ENCODE assay signal across 8 cellular contexts in the genomic region with DNA sequence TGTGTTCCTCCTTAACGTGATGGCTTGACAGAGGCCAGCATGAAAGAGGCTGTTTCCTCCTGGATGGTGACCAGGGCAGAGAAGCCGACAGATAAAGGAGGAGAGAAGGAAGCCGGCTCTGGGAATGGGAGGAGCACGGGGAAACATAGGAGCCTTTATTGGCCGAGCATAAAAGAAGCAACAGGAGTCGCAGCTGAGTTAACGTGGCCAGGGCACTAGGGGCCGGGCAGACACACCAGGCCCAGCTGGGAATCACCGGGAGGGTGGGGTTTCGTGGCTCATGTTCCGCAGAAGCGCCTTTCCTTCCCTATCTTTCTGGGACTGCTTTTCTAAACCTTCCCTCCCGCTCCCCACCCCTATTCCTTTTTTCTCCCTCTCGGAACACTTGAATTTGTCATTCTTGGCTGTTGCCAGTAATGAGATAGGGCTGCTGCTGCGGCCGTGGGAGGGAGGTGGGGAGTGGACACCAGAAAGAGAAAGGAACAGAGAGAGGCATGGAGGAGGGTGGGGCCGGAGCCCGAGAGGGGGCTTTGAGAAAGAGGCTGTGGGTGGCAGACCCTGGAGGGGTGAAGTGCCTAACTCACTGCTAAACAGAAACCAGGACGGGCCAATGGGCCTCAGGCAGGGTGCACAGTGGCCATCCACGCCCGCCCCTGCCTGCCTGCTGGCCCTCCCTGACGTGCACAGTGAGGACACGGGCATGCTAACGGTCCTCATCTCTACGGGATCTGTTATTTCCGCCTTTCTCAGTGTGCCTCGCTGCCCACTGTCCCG.
DNase-seq lines count a peak whose midpoint lies in the region; ATAC-seq and TF ChIP-seq lines count a peak whose summit lies in the region.
"Had no signal": no experiment of that assay in that cellular context is flagged by ENCODE, and none has a peak within 500 bp of the region (broad histone marks: within the 10 kb centered on the region; RNA-seq: fewer than 3 reads in every experiment).

No MANE protein-coding gene starts in this region.

- H3K36me3 ChIP-seq in mucosa of descending colon (ENCODE audit: low read depth) (no peaks in the 10 kb centered on the region), uterus (no peaks in the 10 kb centered on the region)

- TF ChIP-seq POLR2A in uterus (IDR thresholded peaks at IDR 0.05): no peak

- H3K36me3 Mint-ChIP-seq in endothelial cell (ENCODE audit: low read depth, unreplicated experiment): no peaks in the 10 kb centered on the region

- TF ChIP-seq CTCF in endothelial cell (IDR thresholded peaks at IDR 0.05; ENCODE audit: unreplicated experiment) (no peak), mucosa of descending colon (IDR thresholded peaks at IDR 0.05) (peak; percentile 5), uterus (IDR thresholded peaks at IDR 0.05) (no peak)

- no peaks in the 10 kb centered on the region for H3K27me3 ChIP-seq in uterus

- H3K4me3 Mint-ChIP-seq in endothelial cell (ENCODE audit: unreplicated experiment): no peak overlapping the region

- peak overlapping the region; percentile 48 to 64 for H3K27ac ChIP-seq in uterus

- H3K4me1 ChIP-seq in mucosa of descending colon (ENCODE audit: low read depth) (peaks cover 27% of the 10 kb centered on the region), uterus (no peaks in the 10 kb centered on the region)

- H3K27me3 Mint-ChIP-seq in endothelial cell (ENCODE audit: unreplicated experiment): peaks cover 11% of the 10 kb centered on the region

- H3K4me3 ChIP-seq in mucosa of descending colon (no peak overlapping the region), uterus (peak overlapping the region in 1 of 2 donors; percentile 30)

- intact Hi-C loops in mucosa of descending colon (cut with DNase I, micrococcal nuclease) (no loop called here), uterus (cut with DNase I; ENCODE audit: low total_unique reads) (no loop called here)

- no peaks in the 10 kb centered on the region for H3K9me3 ChIP-seq in mucosa of descending colon
- H3K9me3 ChIP-seq in uterus: no peaks in the 10 kb centered on the region

- peak overlapping the region; percentile 81 for H3K27ac Mint-ChIP-seq in endothelial cell (ENCODE audit: unreplicated experiment)

- ATAC-seq in mucosa of descending colon: peak; percentile 87

- DNase-seq in NCI-H510A treated with DMSO at 0.1 percent for 48 hours (lab: John Stamatoyannopoulos, UW): peak; percentile 64
- peak; percentile 47 for DNase-seq in endothelial cell (ENCODE audit: low spot score)
- DNase-seq in mucosa of descending colon: peak; percentile 78 to 83 (median 83)
- peak; percentile 47 to 58 for DNase-seq in uterus
- no peak for DNase-seq in NCI-H187 (lab: John Stamatoyannopoulos, UW)
- no peak for DNase-seq in NCI-H1436 treated with DMSO at 0.1 percent for 48 hours (lab: John Stamatoyannopoulos, UW)
- no peak for DNase-seq in activated gamma-delta T cell treated with Interleukin-2 at 50 U/mL for 16 hours
- DNase-seq: NCI-H774 had no signal

- no peaks in the 10 kb centered on the region for H3K9me3 Mint-ChIP-seq in endothelial cell (ENCODE audit: unreplicated experiment)

- H3K4me1 Mint-ChIP-seq in endothelial cell (ENCODE audit: unreplicated experiment): peaks cover 41% of the 10 kb centered on the region

Comparison
In these comparisons a context has a peak if more than half of its experiments do, and no peak if none do; other contexts are left out.
1. DNase-seq: peak in NCI-H510A treated with DMSO at 0.1 percent for 48 hours (single experiment), endothelial cell (single experiment), mucosa of descending colon (3 of 3) and uterus (2 of 2); none in NCI-H187 (0 of 2), NCI-H1436 treated with DMSO at 0.1 percent for 48 hours (single experiment) and activated gamma-delta T cell treated with Interleukin-2 at 50 U/mL for 16 hours (single experiment).